ENCODE assay signal across 25 cellular contexts in the genomic region with DNA sequence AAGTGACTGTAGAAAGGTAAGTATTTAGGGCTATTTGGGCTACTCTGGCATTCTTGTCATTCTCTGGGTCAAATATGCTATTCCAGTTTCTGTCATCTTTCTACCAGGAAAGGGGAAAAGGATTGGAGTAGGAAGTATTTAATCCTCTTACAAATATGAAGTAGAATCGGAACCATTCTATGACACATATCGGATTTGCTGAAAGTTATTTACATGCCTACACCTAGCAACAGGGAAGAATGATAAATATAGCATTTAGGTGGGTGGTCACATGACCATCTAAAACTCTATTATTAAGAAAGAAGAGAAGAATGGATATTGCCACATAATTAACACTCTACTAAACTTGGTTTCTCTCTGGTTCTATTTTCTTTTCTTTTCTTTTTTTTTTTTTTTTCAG.
"Had no signal": no experiment of that assay in that cellular context is flagged by ENCODE, and none has a peak within 500 bp of the region (broad histone marks: within the 10 kb centered on the region; RNA-seq: fewer than 3 reads in every experiment).

No MANE protein-coding gene starts in this region.

- H3K4me3 ChIP-seq: hepatocyte, lower lobe of right lung, pancreas, prostate gland, right atrium auricular region, right lobe of liver, smooth muscle cell, tibial nerve, uterus had no signal

- DNase-seq: islet precursor cell; left cardiac atrium; lower lobe of right lung; mammary epithelial cell; mesenchymal stem cell; naive thymus-derived CD8-positive, alpha-beta T cell; nucleus accumbens; pancreas; posterior cingulate gyrus; right lobe of liver; stimulated activated CD4-positive, alpha-beta T cell treated with anti-CD3 and anti-CD28 coated beads, Interleukin-1b, Interleukin-23, amount 100 ng/mL, for 48 hours; stimulated activated CD4-positive, alpha-beta T cell treated with anti-CD3 and anti-CD28 coated beads, Interleukin-2, amount 100 ng/mL, for 48 hours; stimulated activated CD4-positive, alpha-beta T cell treated with anti-CD3 and anti-CD28 coated beads, Interleukin-4, amount 100 ng/mL, for 4 hours; stimulated activated CD8-positive, alpha-beta memory T cell treated with anti-CD3 and anti-CD28 coated beads, Interleukin-4, amount 100 ng/mL, for 48 hours; stimulated activated naive CD4-positive, alpha-beta T cell treated with Interleukin-2 at 50 U/mL for 16 hours; stimulated activated naive CD8-positive, alpha-beta T cell treated with anti-CD3 and anti-CD28 coated beads, Interleukin-15, amount 100 ng/mL, for 72 hours; substantia nigra; uterus had no signal

- ATAC-seq: left cardiac atrium; left lobe of liver; naive thymus-derived CD8-positive, alpha-beta T cell; right lobe of liver; stimulated activated memory B cell treated with anti-CD40 and anti-IgM and Interleukin-4, amounts not matched to agents 10 μg/mL and 1 μg/mL and 100 μg/mL, for 72 hours; stimulated activated naive CD8-positive, alpha-beta T cell treated with anti-CD3 and anti-CD28 coated beads, Interleukin-15, amount 100 ng/mL, for 72 hours had no signal
